17 cellular contexts compared by ENCODE assay signal in the genomic region with DNA sequence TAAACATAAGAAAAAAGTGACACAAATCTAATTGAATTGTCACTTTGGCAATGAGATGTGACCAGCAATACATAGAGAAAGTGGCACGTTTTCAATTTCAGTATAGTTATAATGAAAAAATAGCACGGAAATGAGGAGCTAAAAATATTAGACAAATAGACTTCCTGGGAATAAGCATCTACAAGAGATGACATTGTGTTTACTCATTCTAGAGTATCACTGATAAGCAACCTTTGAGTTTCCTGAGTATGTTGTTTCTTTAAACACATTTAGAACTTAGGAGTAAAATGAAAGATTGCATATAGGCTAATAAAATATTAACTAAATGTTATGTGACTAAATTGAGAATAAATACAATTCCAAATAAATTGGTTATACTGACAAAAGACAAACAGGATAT.
A peak's percentile ranks its signal among the peaks of the same experiment; 100 is the strongest.
DNase-seq lines count a peak whose midpoint lies in the region; ATAC-seq, FAIRE-seq and TF ChIP-seq lines count a peak whose summit lies in the region.
"Had no signal": no experiment of that assay in that cellular context is flagged by ENCODE, and none has a peak within 500 bp of the region (broad histone marks: within the 10 kb centered on the region; RNA-seq: fewer than 3 reads in every experiment).

No MANE protein-coding gene starts in this region.

- no peak for ATAC-seq in aorta (ENCODE audit: low FRiP score)
- ATAC-seq: GM23338 had no signal

- intact Hi-C loops in aorta (cut with DNase I) (no loop called here), prostate gland (cut with DNase I) (no loop called here)

- no peaks in the 10 kb centered on the region for H3K9me3 ChIP-seq in aorta (ENCODE audit: control insufficient read depth, low read length)
- H3K9me3 ChIP-seq in prostate gland, result no peaks in the 10 kb centered on the region
- H3K9me3 ChIP-seq: BE2C, Caco-2 had no signal

- no peak for TF ChIP-seq POLR2A in prostate gland (IDR thresholded peaks at IDR 0.05)

- WGBS in aorta, 2 donors, result 6 to 7% methylated on average over 2 of the region's 2 CpGs
- WGBS in prostate gland, result 57% methylated on average over 2 of the region's 2 CpGs

- H3K4me1 ChIP-seq in aorta (ENCODE audit: control insufficient read depth in 1 of 2, insufficient read depth in 2 of 2, low read length in 2 of 2) (no peaks in the 10 kb centered on the region), prostate gland (replicated peaks) (no peaks in the 10 kb centered on the region)
- H3K4me1 ChIP-seq: BE2C had no signal

- no peak overlapping the region for H3K4me3 ChIP-seq in aorta (ENCODE audit: low read length in 2 of 2)
- no peak overlapping the region for H3K4me3 ChIP-seq in prostate gland
- H3K4me3 ChIP-seq: GM23338 had no signal

- no peaks in the 10 kb centered on the region for H3K27me3 ChIP-seq in aorta (ENCODE audit: control insufficient read depth in 1 of 2, insufficient read depth in 2 of 2, low read length in 1 of 2)
- H3K27me3 ChIP-seq in prostate gland (replicated peaks; ENCODE audit: insufficient read depth), result no peaks in the 10 kb centered on the region
- H3K27me3 ChIP-seq: BE2C had no signal

- peak overlapping the region; percentile 27; the same call in 1 of the 2 replicates for H3K27ac ChIP-seq in VCaP
- H3K27ac ChIP-seq in aorta (ENCODE audit: low read depth in 1 of 2, low read length in 2 of 2), result no peak overlapping the region
- no peak overlapping the region for H3K27ac ChIP-seq in prostate gland
- H3K27ac ChIP-seq: HL-60 had no signal

- DNase-seq in DMS53 treated with DMSO at 0.1 percent for 48 hours (lab: John Stamatoyannopoulos, UW; ENCODE audit: unreplicated experiment), result peak; percentile 4
- DNase-seq in frontal cortex (ENCODE audit: low spot score in 2 of 2), result no peak
- DNase-seq in aorta, result no peak
- no peak for DNase-seq in prostate gland (ENCODE audit: low spot score)
- DNase-seq in T1000 (lab: John Stamatoyannopoulos, UW), result no peak
- DNase-seq: ACHN; BE2C; C1 segment of cervical spinal cord; Caco-2; CD4-positive, CD25-positive, alpha-beta regulatory T cell; DMS79 treated with DMSO at 0.1 percent for 48 hours; GF-D8; HCEC 1CT had no signal

- peak; percentile 42 for FAIRE-seq in frontal cortex (lab: Jason Lieb, UNC)
- FAIRE-seq: D721Med had no signal

- TF ChIP-seq CTCF in VCaP (conservative IDR thresholded peaks at IDR 0.05) (no peak), prostate gland (IDR thresholded peaks at IDR 0.05) (no peak)

- H3K36me3 ChIP-seq in aorta (ENCODE audit: control insufficient read depth in 1 of 2, insufficient read depth in 2 of 2, low read length in 1 of 2) (no peaks in the 10 kb centered on the region), prostate gland (no peaks in the 10 kb centered on the region)
- H3K36me3 ChIP-seq: BE2C had no signal
